In the genomic region with DNA sequence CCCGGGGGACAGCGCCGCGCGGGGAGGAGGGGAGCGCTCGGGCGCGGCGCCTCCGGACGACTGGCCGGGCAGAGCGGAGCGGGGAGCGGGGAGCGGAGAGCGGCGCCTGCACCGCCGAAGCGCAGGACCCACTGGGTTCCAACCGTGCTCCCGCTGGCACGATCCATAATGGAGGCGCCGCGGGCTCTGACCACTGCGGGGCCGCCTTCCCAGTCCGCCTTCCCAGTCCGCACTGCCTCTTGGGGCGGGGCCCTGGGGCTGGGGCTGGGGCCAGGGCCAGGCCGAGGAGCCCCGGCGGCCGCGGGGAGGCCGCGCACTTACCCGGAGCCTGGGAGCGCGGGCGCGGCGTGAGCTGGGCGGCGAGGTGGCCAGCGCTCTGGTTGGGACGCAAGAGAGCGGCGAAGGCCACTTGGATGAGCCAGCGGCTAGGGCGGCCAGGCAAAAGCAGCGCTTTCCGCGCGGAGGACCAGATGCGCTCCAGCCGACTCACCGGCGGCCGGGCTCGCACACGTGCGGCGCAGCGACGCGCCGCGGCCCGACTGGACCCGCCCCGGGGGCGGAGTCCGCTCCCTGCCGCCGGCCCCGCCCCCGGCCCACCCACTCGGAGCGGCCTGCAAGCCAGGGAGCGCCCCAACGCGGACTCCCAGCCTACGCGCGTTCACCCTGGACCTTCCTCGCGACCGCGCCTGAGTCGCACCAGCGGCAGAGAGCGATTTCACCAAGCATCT, we compare ENCODE assay signal across 7 cellular contexts. TPM values are rescaled to one million over a fixed set of nuclear protein-coding genes. Genes with fewer than 3 reads are reported as not detected.
A peak's percentile ranks its signal among the peaks of the same experiment; 100 is the strongest.
DNase-seq lines count a peak whose midpoint lies in the region; ATAC-seq, FAIRE-seq and TF ChIP-seq lines count a peak whose summit lies in the region.

A gene with protein sequence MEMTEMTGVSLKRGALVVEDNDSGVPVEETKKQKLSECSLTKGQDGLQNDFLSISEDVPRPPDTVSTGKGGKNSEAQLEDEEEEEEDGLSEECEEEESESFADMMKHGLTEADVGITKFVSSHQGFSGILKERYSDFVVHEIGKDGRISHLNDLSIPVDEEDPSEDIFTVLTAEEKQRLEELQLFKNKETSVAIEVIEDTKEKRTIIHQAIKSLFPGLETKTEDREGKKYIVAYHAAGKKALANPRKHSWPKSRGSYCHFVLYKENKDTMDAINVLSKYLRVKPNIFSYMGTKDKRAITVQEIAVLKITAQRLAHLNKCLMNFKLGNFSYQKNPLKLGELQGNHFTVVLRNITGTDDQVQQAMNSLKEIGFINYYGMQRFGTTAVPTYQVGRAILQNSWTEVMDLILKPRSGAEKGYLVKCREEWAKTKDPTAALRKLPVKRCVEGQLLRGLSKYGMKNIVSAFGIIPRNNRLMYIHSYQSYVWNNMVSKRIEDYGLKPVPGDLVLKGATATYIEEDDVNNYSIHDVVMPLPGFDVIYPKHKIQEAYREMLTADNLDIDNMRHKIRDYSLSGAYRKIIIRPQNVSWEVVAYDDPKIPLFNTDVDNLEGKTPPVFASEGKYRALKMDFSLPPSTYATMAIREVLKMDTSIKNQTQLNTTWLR (minus strand): TSS at position 541 of the 728 bp plus-strand sequence. CDS start 13,759 bp downstream, outside the sequence.

- H3K27ac ChIP-seq in astrocyte (ENCODE audit: low read depth, low read length) = peak within 1 kb of the TSS; percentile 74

- H3K9me3 Mint-ChIP-seq in astrocyte (ENCODE audit: unreplicated experiment) = no peaks in the 10 kb centered on the region

- peak within 1 kb of the TSS; percentile 98 for H3K4me3 Mint-ChIP-seq in astrocyte (ENCODE audit: unreplicated experiment)

- peaks cover 15% of the 10 kb centered on the region for H4K20me1 ChIP-seq in astrocyte (ENCODE audit: insufficient read depth, low read length)

- H3K27me3 Mint-ChIP-seq in astrocyte (ENCODE audit: low read depth, unreplicated experiment) = no peaks in the 10 kb centered on the region

- peaks cover 42% of the 10 kb centered on the region for H3K79me2 ChIP-seq in astrocyte (ENCODE audit: insufficient read depth, low read length)

- H3K27me3 ChIP-seq in astrocyte (ENCODE audit: insufficient read depth, low read length) = no peaks in the 10 kb centered on the region

- peak within 1 kb of the TSS; percentile 97 for H3K4me2 ChIP-seq in astrocyte (ENCODE audit: low read length)

- peaks cover 5% of the 10 kb centered on the region for H3K36me3 Mint-ChIP-seq in astrocyte (ENCODE audit: low read depth, unreplicated experiment)

- peaks cover 10% of the 10 kb centered on the region for H3K4me1 ChIP-seq in astrocyte (ENCODE audit: insufficient read depth, low read length)

- TF ChIP-seq CTCF in astrocyte (IDR thresholded peaks at IDR 0.05; ENCODE audit: insufficient read depth, low read depth, low read length) = no peak

- peak within 1 kb of the TSS; percentile 77 for H2AFZ ChIP-seq in astrocyte (ENCODE audit: low read depth, low read length)

- peaks cover 7% of the 10 kb centered on the region for H3K4me1 Mint-ChIP-seq in astrocyte (ENCODE audit: low read depth, unreplicated experiment)

- DNase-seq in NCI-H1694 (lab: John Stamatoyannopoulos, UW) (peak; percentile 67), astrocyte (ENCODE audit: low read depth) (peak; percentile 72), hepatic stellate cell (ENCODE audit: low spot score) (peak; percentile 87), retina (peak; percentile 94)

- FAIRE-seq in astrocyte (lab: Jason Lieb, UNC) = no peak

- ATAC-seq in GM18499 (IDR thresholded peaks at IDR 0.05; ENCODE audit: insufficient read depth, unreplicated experiment) (peak; percentile 41), HG02884 (IDR thresholded peaks at IDR 0.05; ENCODE audit: unreplicated experiment) (peak; percentile 75)

- peak within 1 kb of the TSS; percentile 24 for H3K27ac Mint-ChIP-seq in astrocyte (ENCODE audit: unreplicated experiment)

- peak within 1 kb of the TSS; percentile 84 for H3K4me3 ChIP-seq in astrocyte (ENCODE audit: insufficient read depth, low read depth, low read length)

- intact Hi-C loops in T-helper 2 cell treated with Interferon-gamma antibody and Interleukin-4, amounts not matched to agents 100 ng/mL and 5 ng/mL, for 36 hours (cut with micrococcal nuclease) = loop anchor here (1.0 kb wide), 1 partner anchor 10 kb away; a partner anchor contains a TSS

- no peaks in the 10 kb centered on the region for H3K36me3 ChIP-seq in astrocyte (ENCODE audit: insufficient read depth, low read length)

- H3K9me3 ChIP-seq in astrocyte (ENCODE audit: insufficient read depth, low read depth, low read length) = no peaks in the 10 kb centered on the region

- H3K9ac ChIP-seq in astrocyte (ENCODE audit: low read length) = peak within 1 kb of the TSS; percentile 88

RNA-seq across cellular contexts. Expression of the gene that starts here (rescaled TPM):
- 17.4 and 18.0 TPM in 2 replicates for total RNA-seq in T-helper 2 cell treated with Interferon-gamma antibody and Interleukin-4, amounts not matched to agents 100 ng/mL and 5 ng/mL, for 36 hours
- 27.0 and 29.5 TPM in 2 replicates for total RNA-seq in astrocyte

Comparison
In these comparisons a context has a peak if more than half of its experiments do, and no peak if none do; other contexts are left out.
1. Peak in every context shown above with its lines: DNase-seq, ATAC-seq, H3K4me3 ChIP-seq and H3K27ac ChIP-seq.